In the genomic region with DNA sequence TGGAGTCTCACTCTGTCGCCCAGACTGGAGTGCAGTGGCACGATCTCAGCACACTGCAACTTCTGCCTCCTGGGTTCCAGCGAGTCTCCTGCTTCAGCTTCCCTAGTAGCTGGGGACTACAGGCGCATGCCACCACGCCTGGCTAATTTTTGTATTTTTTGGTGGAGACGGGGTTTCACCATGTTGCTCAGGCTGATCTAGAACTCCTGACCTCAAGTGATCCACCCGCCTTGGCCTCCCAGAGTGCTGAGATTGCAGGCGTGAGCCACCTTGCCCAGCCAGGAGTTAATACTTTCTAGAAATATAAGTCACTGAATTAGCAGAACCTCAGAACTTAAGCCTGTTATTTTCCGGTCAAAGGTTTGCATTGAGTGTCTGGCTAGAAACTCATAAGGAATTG, we compare ENCODE assay signal across 18 cellular contexts. TPM values are rescaled to one million over a fixed set of nuclear protein-coding genes. Genes with fewer than 3 reads are reported as not detected.
"Had no signal": no experiment of that assay in that cellular context is flagged by ENCODE, and none has a peak within 500 bp of the region (broad histone marks: within the 10 kb centered on the region; RNA-seq: fewer than 3 reads in every experiment).

No MANE protein-coding gene starts in this region.

- H3K27me3 Mint-ChIP-seq: activated CD4-positive, alpha-beta T cell treated with anti-CD3 and anti-CD28 coated beads, Interleukin-2, amount 10 ng/mL, durations not matched to agents 7 days and 5 days; activated naive CD8-positive, alpha-beta T cell treated with anti-CD3 and anti-CD28 coated beads, Interleukin-2, amount 50 U/mL, for 24 hours had no signal

- DNase-seq: activated CD4-positive, alpha-beta T cell treated with anti-CD3 and anti-CD28 coated beads, Interleukin-2, amount 10 ng/mL, durations not matched to agents 7 days and 5 days; activated CD8-positive, alpha-beta memory T cell treated with anti-CD3 and anti-CD28 coated beads for 24 hours; activated naive CD4-positive, alpha-beta T cell; activated naive CD8-positive, alpha-beta T cell treated with anti-CD3 and anti-CD28 coated beads, Interleukin-2, amount 50 U/mL, for 24 hours; activated T-cell treated with anti-CD3 and anti-CD28 coated beads for 4 hours; aorta; dorsolateral prefrontal cortex; endodermal cell; hypothalamus; left ventricle myocardium superior; mesenchymal stem cell; SJCRH30; SW 1271 had no signal

- H3K4me1 ChIP-seq: SJCRH30 had no signal

- H3K27ac ChIP-seq: neural progenitor cell had no signal

- H3K9me3 Mint-ChIP-seq: activated CD4-positive, alpha-beta T cell treated with anti-CD3 and anti-CD28 coated beads, Interleukin-2, amount 10 ng/mL, durations not matched to agents 7 days and 5 days; activated naive CD8-positive, alpha-beta T cell treated with anti-CD3 and anti-CD28 coated beads, Interleukin-2, amount 50 U/mL, for 24 hours; endodermal cell; stimulated activated effector memory CD8-positive, alpha-beta T cell treated with anti-CD3 and anti-CD28 coated beads, Interleukin-12 subunit alpha, Interleukin-12 subunit beta, amount 100 ng/mL, for 72 hours; T-helper 2 cell treated with Interferon-gamma antibody and Interleukin-4, amounts not matched to agents 5 μg/mL and 100 μg/mL, for 36 hours had no signal

- ATAC-seq: activated naive CD8-positive, alpha-beta T cell treated with anti-CD3 and anti-CD28 coated beads, Interleukin-2, amount 50 U/mL, for 24 hours; stimulated activated effector memory CD8-positive, alpha-beta T cell treated with anti-CD3 and anti-CD28 coated beads, Interleukin-12 subunit alpha, Interleukin-12 subunit beta, amount 100 ng/mL, for 72 hours had no signal

- H3K36me3 ChIP-seq: neural progenitor cell, SJCRH30 had no signal

- H3K4me3 ChIP-seq: neural progenitor cell had no signal

- H3K27ac Mint-ChIP-seq: activated naive CD8-positive, alpha-beta T cell treated with anti-CD3 and anti-CD28 coated beads, Interleukin-2, amount 50 U/mL, for 24 hours; endodermal cell; neural progenitor cell; stimulated activated effector memory CD8-positive, alpha-beta T cell treated with anti-CD3 and anti-CD28 coated beads, Interleukin-12 subunit alpha, Interleukin-12 subunit beta, amount 100 ng/mL, for 72 hours; T-helper 2 cell treated with Interferon-gamma antibody and Interleukin-4, amounts not matched to agents 5 μg/mL and 100 μg/mL, for 36 hours had no signal

- H3K9me3 ChIP-seq: SJCRH30, tibial nerve had no signal

- H3K27me3 ChIP-seq: dorsolateral prefrontal cortex, SJCRH30, tibial nerve had no signal

- H3K36me3 Mint-ChIP-seq: neural progenitor cell; stimulated activated effector memory CD8-positive, alpha-beta T cell treated with anti-CD3 and anti-CD28 coated beads, Interleukin-12 subunit alpha, Interleukin-12 subunit beta, amount 100 ng/mL, for 72 hours had no signal

- H3K4me3 Mint-ChIP-seq: neural progenitor cell had no signal

RNA-seq across cellular contexts. Expression of a gene that starts 1.5 kb away (rescaled TPM):
- total RNA-seq: epithelial cell of proximal tubule had no signal
